ENCODE assay signal across 11 cellular contexts in genomic region chr11:60950024-60950423, GRCh38. TPM values are rescaled to one million over a fixed set of nuclear protein-coding genes. Genes with fewer than 3 reads are reported as not detected.
DNase-seq lines count a peak whose midpoint lies in the region; ATAC-seq, FAIRE-seq and TF ChIP-seq lines count a peak whose summit lies in the region.
"Had no signal": no experiment of that assay in that cellular context is flagged by ENCODE, and none has a peak within 500 bp of the region (broad histone marks: within the 10 kb centered on the region; RNA-seq: fewer than 3 reads in every experiment).

No MANE protein-coding gene starts in this region.

- H3K4me3 Mint-ChIP-seq in CD14-positive monocyte, result peak overlapping the region; percentile 95 to 96
- H3K4me3 Mint-ChIP-seq: T-helper 2 cell treated with Interferon-gamma antibody and Interleukin-4, amounts not matched to agents 5 μg/mL and 100 μg/mL, for 36 hours had no signal

- DNase-seq in CD14-positive monocyte (ENCODE audit: low spot score), result no peak
- DNase-seq in GM12891 (ENCODE audit: insufficient read length, low spot score), result no peak
- no peak for DNase-seq in coronary artery (ENCODE audit: low spot score)
- DNase-seq in ovary, result peak in 1 of 5 donors; percentile 48
- DNase-seq in effector CD4-positive, alpha-beta T cell, result no peak
- DNase-seq: foreskin fibroblast, NCI-H187 had no signal

- H3K27me3 Mint-ChIP-seq in CD14-positive monocyte (ENCODE audit: low read depth in 3 of 3), result peaks cover 6 to 21% (median 13%) of the 10 kb centered on the region in 3 donors

- peak; percentile 84 for FAIRE-seq in GM12891 (lab: Jason Lieb, UNC)

- TF ChIP-seq EP300 in ovary (IDR thresholded peaks at IDR 0.05), result no peak

- peaks cover 75% of the 10 kb centered on the region for H3K4me1 Mint-ChIP-seq in CD14-positive monocyte

- H3K9me3 ChIP-seq in ovary, result no peaks in the 10 kb centered on the region

- peaks cover 50 to 61% of the 10 kb centered on the region in 2 donors for H3K36me3 Mint-ChIP-seq in CD14-positive monocyte

- TF ChIP-seq CTCF in CD14-positive monocyte (IDR thresholded peaks at IDR 0.05) (no peak), coronary artery (IDR thresholded peaks at IDR 0.05) (no peak), ovary (IDR thresholded peaks at IDR 0.05) (no peak)

- no peaks in the 10 kb centered on the region for H3K27me3 ChIP-seq in ovary

- TF ChIP-seq POLR2A in GM12891 (IDR thresholded peaks at IDR 0.05; ENCODE audit: low read depth, low read length), result no peak
- no peak for TF ChIP-seq POLR2A in ovary (IDR thresholded peaks at IDR 0.05)

- no peak for ATAC-seq in HG02678 (IDR thresholded peaks at IDR 0.05; ENCODE audit: unreplicated experiment)
- ATAC-seq in GM21529 (IDR thresholded peaks at IDR 0.05; ENCODE audit: unreplicated experiment), result no peak
- no peak for ATAC-seq in HG03571 (IDR thresholded peaks at IDR 0.05; ENCODE audit: unreplicated experiment)

- 33 to 44% (median 36%) methylated on average over 6 of the region's 6 CpGs for WGBS in ovary, 3 donors

- intact Hi-C loops in CD14-positive monocyte (cut with micrococcal nuclease), result loop anchor here (5.0 kb wide), 3 partner anchors 33 to 212 kb away; partner anchors contain the start of gene VPS37C (in 1 of the 2)
- intact Hi-C loops in ovary (cut with DNase I), result loop anchor here in 1 of 4 donors (5.0 kb wide), 1 partner anchor 177 kb away; no protein-coding TSS in a partner anchor

- peak overlapping the region; percentile 69 for H3K4me3 ChIP-seq in coronary artery
- peak overlapping the region; percentile 47 for H3K4me3 ChIP-seq in ovary

- H3K27ac Mint-ChIP-seq in CD14-positive monocyte, result peak overlapping the region in 6 of 7 donors; percentile 52 to 99 (median 81)
- H3K27ac Mint-ChIP-seq: T-helper 2 cell treated with Interferon-gamma antibody and Interleukin-4, amounts not matched to agents 5 μg/mL and 100 μg/mL, for 36 hours had no signal

- peak overlapping the region in 1 of 2 donors; percentile 56 for H3K27ac ChIP-seq in coronary artery
- H3K27ac ChIP-seq in ovary, result peak overlapping the region in 1 of 2 donors; percentile 90

- H3K36me3 ChIP-seq in ovary, result no peaks in the 10 kb centered on the region

- peaks cover 0 to 7% (median 0%) of the 10 kb centered on the region in 7 donors for H3K9me3 Mint-ChIP-seq in CD14-positive monocyte
- H3K9me3 Mint-ChIP-seq: T-helper 2 cell treated with Interferon-gamma antibody and Interleukin-4, amounts not matched to agents 5 μg/mL and 100 μg/mL, for 36 hours had no signal

- H3K4me1 ChIP-seq in ovary (ENCODE audit: insufficient read depth), result peaks cover 8% of the 10 kb centered on the region

TF ChIP-seq in GM12891, 5 proteins besides CTCF, POLR2A, EP300 and RAD21:
- TF ChIP-seq TAF1 (IDR thresholded peaks at IDR 0.05; ENCODE audit: low read depth, low read length), result no peak
- no peak for TF ChIP-seq POU2F2 (IDR thresholded peaks at IDR 0.05; ENCODE audit: low read depth, low read length)
- TF ChIP-seq PAX5 (IDR thresholded peaks at IDR 0.05; ENCODE audit: insufficient read depth, low read length, severe bottlenecking), result no peak
- TF ChIP-seq POLR2AphosphoS5 (IDR thresholded peaks at IDR 0.05; ENCODE audit: low read depth, low read length), result no peak
- TF ChIP-seq SPI1 (IDR thresholded peaks at IDR 0.05; ENCODE audit: low read depth, low read length), result no peak

RNA-seq across cellular contexts. Expression of gene SLC15A3, which starts 2.0 kb away (rescaled TPM):
- polyA plus RNA-seq in CD14-positive monocyte (10 to 100 TPM; 27.1 to 35.0 TPM), ovary (10 to 100 TPM; 27.2 to 38.9 TPM)
- polyA plus RNA-seq in GM12891 (2012; ENCODE audit: low read depth, missing spikeins), result 73.0 TPM
- 10 to 100 TPM; 25.3 to 55.8 (median 43.9) TPM for total RNA-seq in ovary

RNA-seq across cellular contexts. Expression of gene CD6, which starts 21.5 kb away (rescaled TPM):
- polyA plus RNA-seq in CD14-positive monocyte (under 1 TPM; 0.39 TPM), ovary (1 to 10 TPM in 1 of 2 donors, under 1 TPM in 1; 0.44 to 3.4 TPM)
- 5.0 TPM for polyA plus RNA-seq in GM12891 (2012; ENCODE audit: low read depth, missing spikeins)
- 1 to 10 TPM in 3 of 7 donors, under 1 TPM in 4; 0.42 to 2.2 (median 0.69) TPM for total RNA-seq in ovary

RNA-seq across cellular contexts. Expression of gene TMEM132A, which starts 25.8 kb away (rescaled TPM):
- polyA plus RNA-seq in CD14-positive monocyte (under 1 TPM; 0.21 to 0.31 TPM), ovary (10 to 100 TPM in 1 of 2 donors, 1 to 10 TPM in 1; 2.9 to 21.3 TPM)
- 7.5 TPM for polyA plus RNA-seq in GM12891 (2012; ENCODE audit: low read depth, missing spikeins)
- total RNA-seq in ovary, result 10 to 100 TPM; 16.5 to 34.1 (median 21.3) TPM

RNA-seq across cellular contexts. Expression of gene TMEM109, which starts 36.1 kb away (rescaled TPM):
- polyA plus RNA-seq in CD14-positive monocyte (100 to 1,000 TPM; 110 to 112 TPM), ovary (100 to 1,000 TPM; 133 to 145 TPM)
- 46.5 TPM for polyA plus RNA-seq in GM12891 (2012; ENCODE audit: low read depth, missing spikeins)
- total RNA-seq in ovary, result 100 to 1,000 TPM in 5 of 7 donors, 10 to 100 TPM in 2; 88.7 to 143 (median 109) TPM

RNA-seq across cellular contexts. Expression of gene PRPF19, which starts 43.6 kb away (rescaled TPM):
- polyA plus RNA-seq in CD14-positive monocyte (10 to 100 TPM in 1 of 2 donors, 1 to 10 TPM in 1; 7.8 to 12.2 TPM), ovary (10 to 100 TPM; 66.2 to 73.4 TPM)
- 114 TPM for polyA plus RNA-seq in GM12891 (2012; ENCODE audit: low read depth, missing spikeins)
- total RNA-seq in ovary, result 100 to 1,000 TPM in 2 of 7 donors, 10 to 100 TPM in 5; 44.1 to 109 (median 97.2) TPM
